17 cellular contexts compared by ENCODE assay signal in genomic region chr3:86988235-86988634, GRCh38. TPM values are rescaled to one million over a fixed set of nuclear protein-coding genes. Genes with fewer than 3 reads are reported as not detected.
DNase-seq lines count a peak whose midpoint lies in the region; ATAC-seq, FAIRE-seq and TF ChIP-seq lines count a peak whose summit lies in the region.
"Had no signal": no experiment of that assay in that cellular context is flagged by ENCODE, and none has a peak within 500 bp of the region (broad histone marks: within the 10 kb centered on the region; RNA-seq: fewer than 3 reads in every experiment).

No MANE protein-coding gene starts in this region.

- no peaks in the 10 kb centered on the region for H3K9me3 ChIP-seq in adipocyte (ENCODE audit: control insufficient read depth, low read length)
- H3K9me3 ChIP-seq in gastrocnemius medialis: no peaks in the 10 kb centered on the region
- H3K9me3 ChIP-seq: HAP-1 had no signal

- no peak for FAIRE-seq in frontal cortex (lab: Jason Lieb, UNC)
- FAIRE-seq: GM19239 had no signal

- peak; percentile 61 for DNase-seq in Daoy (ENCODE audit: low read depth)
- peak; percentile 84 for DNase-seq in adipocyte (ENCODE audit: low read depth)
- peak; percentile 94 for DNase-seq in fibroblast of the aortic adventitia (ENCODE audit: low read depth)
- no peak for DNase-seq in gastrocnemius medialis
- no peak for DNase-seq in frontal cortex (ENCODE audit: low spot score in 2 of 2)
- DNase-seq in NCI-H1092 (lab: John Stamatoyannopoulos, UW): no peak
- no peak for DNase-seq in NK-92 (lab: John Stamatoyannopoulos, UW; ENCODE audit: unreplicated experiment)
- DNase-seq: activated CD4-positive, alpha-beta T cell treated with anti-CD3 and anti-CD28 coated beads for 48 hours; CD4-positive, alpha-beta memory T cell; dorsolateral prefrontal cortex; Kasumi-1; naive B cell; NCI-H446; stimulated activated CD4-positive, alpha-beta T cell treated with anti-CD3 and anti-CD28 coated beads, Interleukin-4, amount 100 ng/mL, for 24 hours had no signal

- no peak for TF ChIP-seq POLR2A in gastrocnemius medialis (IDR thresholded peaks at IDR 0.05)

- peaks cover 48% of the 10 kb centered on the region for H3K4me1 ChIP-seq in adipocyte (ENCODE audit: control insufficient read depth, insufficient read depth, low read length)
- H3K4me1 ChIP-seq in gastrocnemius medialis: peaks cover 4% of the 10 kb centered on the region in 2 donors

- H3K4me3 ChIP-seq in adipocyte (ENCODE audit: low read length): peak overlapping the region; percentile 95
- H3K4me3 ChIP-seq in fibroblast of the aortic adventitia (ENCODE audit: low read depth, low read length): peak overlapping the region; percentile 94
- H3K4me3 ChIP-seq in gastrocnemius medialis: peak overlapping the region in 1 of 4 donors; percentile 27
- H3K4me3 ChIP-seq: HAP-1 had no signal

- TF ChIP-seq CTCF in fibroblast of the aortic adventitia (IDR thresholded peaks at IDR 0.05; ENCODE audit: insufficient read depth, low read length): no peak
- TF ChIP-seq CTCF in gastrocnemius medialis (IDR thresholded peaks at IDR 0.05 in 4 of 5, conservative IDR thresholded peaks at IDR 0.05 in 1 of 5): no peak

- ATAC-seq in gastrocnemius medialis (no peak), GM19328 (IDR thresholded peaks at IDR 0.05; ENCODE audit: unreplicated experiment) (no peak)

- H3K36me3 ChIP-seq in adipocyte (ENCODE audit: control insufficient read depth, insufficient read depth, low read length, severe bottlenecking): peaks cover 3% of the 10 kb centered on the region
- H3K36me3 ChIP-seq in gastrocnemius medialis: no peaks in the 10 kb centered on the region
- H3K36me3 ChIP-seq: HAP-1 had no signal

- H3K27me3 ChIP-seq in adipocyte (replicated peaks; ENCODE audit: control insufficient read depth, insufficient read depth, low read length): no peaks in the 10 kb centered on the region
- peaks cover 16 to 30% (median 28%) of the 10 kb centered on the region in 3 donors for H3K27me3 ChIP-seq in gastrocnemius medialis

- H3K27ac ChIP-seq in gastrocnemius medialis: peak overlapping the region in 3 of 4 donors; percentile 32 to 81 (median 67)
- H3K27ac ChIP-seq: dorsolateral prefrontal cortex had no signal

- peak overlapping the region; percentile 95 for H3K9ac ChIP-seq in adipocyte (ENCODE audit: low read length)

- intact Hi-C loops in gastrocnemius medialis (cut with DNase I; ENCODE audit: low total_unique reads): no loop called here

- in situ Hi-C loops in gastrocnemius medialis (cut with MboI; ENCODE audit: low sequenced_read_pairs in 4 of 4): loop anchor here in 1 of 4 donors (25.0 kb wide), 1 partner anchor 1074 kb away; the partner anchor contains the start of genes CGGBP1 and ZNF654

RNA-seq across cellular contexts. Expression of gene VGLL3, which starts 2.7 kb away (rescaled TPM):
- 8.4 and 15.2 TPM in 2 replicates for total RNA-seq in Daoy (2014; rRNA removed; shearing (Covaris generic))
- 38.8 and 47.4 TPM in 2 replicates for total RNA-seq in fibroblast of the aortic adventitia (ENCODE audit: low replicate concordance)
- 1 to 10 TPM; 3.5 to 9.5 (median 5.6) TPM for total RNA-seq in gastrocnemius medialis
- total RNA-seq in frontal cortex: 1.2 TPM
- total RNA-seq: CD4-positive, alpha-beta memory T cell had no signal

Comparison
In these comparisons a context has a peak if more than half of its experiments do, and no peak if none do; other contexts are left out.
1. DNase-seq: peak in Daoy (single experiment), adipocyte (single experiment) and fibroblast of the aortic adventitia (single experiment); none in gastrocnemius medialis (0 of 2), frontal cortex (0 of 2), NCI-H1092 (single experiment) and NK-92 (single experiment).